ENCODE assay signal across 1 cellular context in the genomic region with DNA sequence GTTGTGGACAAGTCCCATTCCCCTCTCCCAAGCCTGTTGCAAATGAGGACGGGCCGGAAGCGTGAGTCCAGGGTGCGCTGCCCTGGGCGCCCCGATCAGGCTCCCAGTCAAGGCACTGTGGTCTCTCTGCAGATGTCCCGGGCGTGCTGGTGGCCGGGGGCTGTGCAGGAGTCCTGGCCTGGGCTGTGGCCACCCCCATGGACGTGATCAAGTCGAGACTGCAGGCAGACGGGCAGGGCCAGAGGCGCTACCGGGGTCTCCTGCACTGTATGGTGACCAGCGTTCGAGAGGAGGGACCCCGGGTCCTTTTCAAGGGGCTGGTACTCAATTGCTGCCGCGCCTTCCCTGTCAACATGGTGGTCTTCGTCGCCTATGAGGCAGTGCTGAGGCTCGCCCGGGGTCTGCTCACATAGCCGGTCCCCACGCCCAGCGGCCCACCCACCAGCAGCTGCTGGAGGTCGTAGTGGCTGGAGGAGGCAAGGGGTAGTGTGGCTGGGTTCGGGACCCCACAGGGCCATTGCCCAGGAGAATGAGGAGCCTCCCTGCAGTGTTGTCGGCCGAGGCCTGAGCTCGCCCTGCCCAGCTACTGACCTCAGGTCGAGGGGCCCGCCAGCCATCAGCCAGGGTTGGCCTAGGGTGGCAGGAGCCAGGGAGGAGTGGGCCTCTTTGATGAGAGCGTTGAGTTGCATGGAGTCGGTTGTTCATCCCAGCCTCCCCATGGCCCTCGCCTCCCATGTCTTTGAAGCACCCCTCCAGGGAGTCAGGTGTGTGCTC.
TF ChIP-seq lines count a peak whose summit lies in the region.

No MANE protein-coding gene starts in this region.

TF ChIP-seq in IMR-90, 13 proteins besides CTCF, POLR2A, EP300 and RAD21:
- no peak for TF ChIP-seq SMC3 (IDR thresholded peaks at IDR 0.05; ENCODE audit: low read depth, low read length)
- TF ChIP-seq BHLHE40 (IDR thresholded peaks at IDR 0.05; ENCODE audit: low read depth, low read length) = no peak
- no peak for TF ChIP-seq RFX5 (IDR thresholded peaks at IDR 0.05; ENCODE audit: low read depth, low read length)
- TF ChIP-seq ELK1 (IDR thresholded peaks at IDR 0.05; ENCODE audit: borderline replicate concordance, low read depth, low read length) = no peak
- TF ChIP-seq NFE2L2 (IDR thresholded peaks at IDR 0.05; ENCODE audit: low read depth, low read length) = no peak
- no peak for TF ChIP-seq FOS (IDR thresholded peaks at IDR 0.05; ENCODE audit: low read depth, low read length)
- TF ChIP-seq MXI1 (IDR thresholded peaks at IDR 0.05; ENCODE audit: borderline replicate concordance, low read depth, low read length) = no peak
- no peak for TF ChIP-seq USF2 (IDR thresholded peaks at IDR 0.05; ENCODE audit: low read depth, low read length)
- no peak for TF ChIP-seq CEBPB (IDR thresholded peaks at IDR 0.05; ENCODE audit: low read depth, low read length)
- TF ChIP-seq RCOR1 (IDR thresholded peaks at IDR 0.05; ENCODE audit: insufficient replicate concordance, low read length) = no peak
- TF ChIP-seq CHD1 (IDR thresholded peaks at IDR 0.05; ENCODE audit: low read depth, low read length) = no peak
- no peak for TF ChIP-seq MAFK (IDR thresholded peaks at IDR 0.05; ENCODE audit: low read depth, low read length)
- TF ChIP-seq MAZ (IDR thresholded peaks at IDR 0.05; ENCODE audit: borderline replicate concordance, low read depth, low read length) = no peak
TF ChIP-seq in IMR-90: peak in this region for 0.
